ENCODE assay signal across 22 cellular contexts in genomic region chr16:85539084-85539483, GRCh38.
"Had no signal": no experiment of that assay in that cellular context is flagged by ENCODE, and none has a peak within 500 bp of the region (broad histone marks: within the 10 kb centered on the region; RNA-seq: fewer than 3 reads in every experiment).

No MANE protein-coding gene starts in this region.

- ATAC-seq: activated CD4-positive, alpha-beta T cell treated with anti-CD3 and anti-CD28 coated beads for 36 hours; activated CD8-positive, alpha-beta memory T cell treated with anti-CD3 and anti-CD28 coated beads, Interleukin-2, amount 10 ng/mL, durations not matched to agents 7 days and 5 days; activated CD8-positive, alpha-beta T cell treated with anti-CD3 and anti-CD28 coated beads, Interleukin-2, amount 10 ng/mL, durations not matched to agents 7 days and 5 days; activated naive CD4-positive, alpha-beta T cell treated with anti-CD3 and anti-CD28 coated beads, Interleukin-2, amount 50 U/mL, for 72 hours; activated T-cell treated with anti-CD3 and anti-CD28 coated beads, Interleukin-2, amount 50 U/mL, for 72 hours; left lung; mucosa of descending colon; natural killer cell treated with Interleukin-12 subunit alpha and Interleukin-12 subunit beta and Interleukin-15 and Interleukin-18, amount 100 ng/mL, for 72 hours; right cardiac atrium had no signal

- H3K27me3 ChIP-seq: dorsolateral prefrontal cortex, left lung, spleen, tibial nerve had no signal

- H3K4me3 Mint-ChIP-seq: activated CD4-positive, alpha-beta T cell treated with anti-CD3 and anti-CD28 coated beads for 36 hours; activated CD8-positive, alpha-beta memory T cell treated with anti-CD3 and anti-CD28 coated beads, Interleukin-2, amount 10 ng/mL, durations not matched to agents 7 days and 5 days; activated CD8-positive, alpha-beta T cell treated with anti-CD3 and anti-CD28 coated beads, Interleukin-2, amount 10 ng/mL, durations not matched to agents 7 days and 5 days; activated T-cell treated with anti-CD3 and anti-CD28 coated beads, Interleukin-2, amount 50 U/mL, for 72 hours; natural killer cell treated with Interleukin-12 subunit alpha and Interleukin-12 subunit beta and Interleukin-15 and Interleukin-18, amount 100 ng/mL, for 72 hours had no signal

- H3K36me3 Mint-ChIP-seq: activated CD8-positive, alpha-beta memory T cell treated with anti-CD3 and anti-CD28 coated beads, Interleukin-2, amount 10 ng/mL, durations not matched to agents 7 days and 5 days; natural killer cell treated with Interleukin-12 subunit alpha and Interleukin-12 subunit beta and Interleukin-15 and Interleukin-18, amount 100 ng/mL, for 72 hours had no signal

- H3K36me3 ChIP-seq: left lung had no signal

- H3K4me3 ChIP-seq: dorsolateral prefrontal cortex, left lung, lung, mucosa of descending colon, spleen, tibial nerve had no signal

- DNase-seq: activated CD4-positive, alpha-beta T cell treated with anti-CD3 and anti-CD28 coated beads for 36 hours; activated CD4-positive, CD25-positive, alpha-beta regulatory T cell; activated CD8-positive, alpha-beta memory T cell treated with anti-CD3 and anti-CD28 coated beads, Interleukin-2, amount 10 ng/mL, durations not matched to agents 7 days and 5 days; activated CD8-positive, alpha-beta T cell treated with anti-CD3 and anti-CD28 coated beads, Interleukin-2, amount 10 ng/mL, durations not matched to agents 7 days and 5 days; activated naive CD4-positive, alpha-beta T cell; activated T-cell treated with anti-CD3 and anti-CD28 coated beads, Interleukin-2, amount 50 U/mL, for 72 hours; dorsolateral prefrontal cortex; effector memory CD4-positive, alpha-beta T cell; mesendoderm; mucosa of descending colon; spleen; stimulated activated naive CD4-positive, alpha-beta T cell treated with Interleukin-2 at 50 U/mL for 16 hours had no signal

- FAIRE-seq: bronchial epithelial cell, colon, frontal cortex, islet of Langerhans had no signal

- H3K27ac Mint-ChIP-seq: activated CD4-positive, alpha-beta T cell treated with anti-CD3 and anti-CD28 coated beads for 36 hours; activated CD8-positive, alpha-beta memory T cell treated with anti-CD3 and anti-CD28 coated beads, Interleukin-2, amount 10 ng/mL, durations not matched to agents 7 days and 5 days; activated CD8-positive, alpha-beta T cell treated with anti-CD3 and anti-CD28 coated beads, Interleukin-2, amount 10 ng/mL, durations not matched to agents 7 days and 5 days; activated naive CD4-positive, alpha-beta T cell treated with anti-CD3 and anti-CD28 coated beads, Interleukin-2, amount 50 U/mL, for 72 hours; activated T-cell treated with anti-CD3 and anti-CD28 coated beads, Interleukin-2, amount 50 U/mL, for 72 hours; natural killer cell treated with Interleukin-12 subunit alpha and Interleukin-12 subunit beta and Interleukin-15 and Interleukin-18, amount 100 ng/mL, for 72 hours had no signal

- H3K27ac ChIP-seq: dorsolateral prefrontal cortex, left lung, spleen, tibial nerve had no signal

- H3K9me3 Mint-ChIP-seq: activated naive CD4-positive, alpha-beta T cell treated with anti-CD3 and anti-CD28 coated beads, Interleukin-2, amount 50 U/mL, for 72 hours; natural killer cell treated with Interleukin-12 subunit alpha and Interleukin-12 subunit beta and Interleukin-15 and Interleukin-18, amount 100 ng/mL, for 72 hours had no signal

- H3K4me1 Mint-ChIP-seq: activated CD4-positive, alpha-beta T cell treated with anti-CD3 and anti-CD28 coated beads for 36 hours; activated CD8-positive, alpha-beta memory T cell treated with anti-CD3 and anti-CD28 coated beads, Interleukin-2, amount 10 ng/mL, durations not matched to agents 7 days and 5 days had no signal

- H3K27me3 Mint-ChIP-seq: activated CD4-positive, alpha-beta T cell treated with anti-CD3 and anti-CD28 coated beads for 36 hours; activated CD8-positive, alpha-beta memory T cell treated with anti-CD3 and anti-CD28 coated beads, Interleukin-2, amount 10 ng/mL, durations not matched to agents 7 days and 5 days had no signal
